Comparison of ENCODE assay signal across 8 cellular contexts in genomic region chr2:60530660-60531276, GRCh38. TPM values are rescaled to one million over a fixed set of nuclear protein-coding genes. Genes with fewer than 3 reads are reported as not detected.
DNase-seq lines count a peak whose midpoint lies in the region; ATAC-seq and TF ChIP-seq lines count a peak whose summit lies in the region.

No MANE protein-coding gene starts in this region.

- H3K36me3 ChIP-seq in GM23248 (ENCODE audit: low read depth): no peaks in the 10 kb centered on the region

- no peak overlapping the region for H3K4me3 Mint-ChIP-seq in activated CD4-positive, alpha-beta memory T cell treated with anti-CD3 and anti-CD28 coated beads, Interleukin-2, amount 10 ng/mL, durations not matched to agents 7 days and 5 days

- no peaks in the 10 kb centered on the region for H3K79me2 ChIP-seq in GM23248 (ENCODE audit: insufficient read depth)

- H3K4me3 ChIP-seq in GM23248: no peak overlapping the region

- CTCF ChIA-PET in activated CD4-positive, alpha-beta memory T cell treated with anti-CD3 and anti-CD28 coated beads, Interleukin-2, amount 10 ng/mL, durations not matched to agents 7 days and 5 days (lab: Charles Lee): interaction anchor here (1.5 kb wide), 1 partner anchor 51 kb away, joined by 4 read pairs; no protein-coding TSS in a partner anchor

- peaks cover 41% of the 10 kb centered on the region for H3K27me3 Mint-ChIP-seq in activated CD4-positive, alpha-beta memory T cell treated with anti-CD3 and anti-CD28 coated beads, Interleukin-2, amount 10 ng/mL, durations not matched to agents 7 days and 5 days

- peaks cover 15% of the 10 kb centered on the region for H3F3A ChIP-seq in GM23248 (ENCODE audit: insufficient read depth)

- no peaks in the 10 kb centered on the region for H3K36me3 Mint-ChIP-seq in activated CD4-positive, alpha-beta memory T cell treated with anti-CD3 and anti-CD28 coated beads, Interleukin-2, amount 10 ng/mL, durations not matched to agents 7 days and 5 days (ENCODE audit: low read depth)

- DNase-seq in SIG-M5 treated with dmso at 0.1 percent for 504 hours (lab: John Stamatoyannopoulos, UW; ENCODE audit: unreplicated experiment) (peak; percentile 14), SIG-M5 (lab: John Stamatoyannopoulos, UW) (no peak), NCI-H82 treated with DMSO at 0.1 percent for 48 hours (lab: John Stamatoyannopoulos, UW; ENCODE audit: unreplicated experiment) (peak; percentile 86), foreskin keratinocyte (peak in 1 of 2 donors; percentile 64), ureter (ENCODE audit: low spot score) (peak; percentile 72), GM23248 (no peak)
- DNase-seq in activated CD4-positive, alpha-beta memory T cell treated with anti-CD3 and anti-CD28 coated beads, Interleukin-2, amount 10 ng/mL, durations not matched to agents 7 days and 5 days: no peak

- no peaks in the 10 kb centered on the region for H3K9me2 ChIP-seq in GM23248 (ENCODE audit: insufficient read depth)

- H3K9ac ChIP-seq in GM23248: no peak overlapping the region

- TF ChIP-seq CTCF in foreskin keratinocyte (conservative IDR thresholded peaks at IDR 0.05): no peak

- H3K27ac ChIP-seq in foreskin keratinocyte (peak overlapping the region; percentile 55), GM23248 (no peak overlapping the region)

- H3K27ac Mint-ChIP-seq in activated CD4-positive, alpha-beta memory T cell treated with anti-CD3 and anti-CD28 coated beads, Interleukin-2, amount 10 ng/mL, durations not matched to agents 7 days and 5 days: no peak overlapping the region

- H3K27me3 ChIP-seq in foreskin keratinocyte (no peaks in the 10 kb centered on the region), GM23248 (replicated peaks; ENCODE audit: insufficient read depth) (no peaks in the 10 kb centered on the region)

- no peaks in the 10 kb centered on the region for H3K9me3 Mint-ChIP-seq in activated CD4-positive, alpha-beta memory T cell treated with anti-CD3 and anti-CD28 coated beads, Interleukin-2, amount 10 ng/mL, durations not matched to agents 7 days and 5 days

- ATAC-seq in HG03565 (IDR thresholded peaks at IDR 0.05; ENCODE audit: unreplicated experiment) (peak; percentile 31), foreskin keratinocyte (peak; percentile 24)

- in situ Hi-C loops in GM23248 (cut with MboI): no loop called here

- H3K4me1 Mint-ChIP-seq in activated CD4-positive, alpha-beta memory T cell treated with anti-CD3 and anti-CD28 coated beads, Interleukin-2, amount 10 ng/mL, durations not matched to agents 7 days and 5 days: no peaks in the 10 kb centered on the region

- H3K4me2 ChIP-seq in GM23248 (ENCODE audit: unreplicated experiment): no peak overlapping the region

- H3K4me1 ChIP-seq in foreskin keratinocyte (peaks cover 66% of the 10 kb centered on the region), GM23248 (ENCODE audit: insufficient read depth) (peaks cover 22% of the 10 kb centered on the region)

- no peaks in the 10 kb centered on the region for H4K20me1 ChIP-seq in GM23248 (ENCODE audit: insufficient read depth)

- H2AFZ ChIP-seq in GM23248: no peak overlapping the region

- no peaks in the 10 kb centered on the region for H3K9me3 ChIP-seq in GM23248 (ENCODE audit: low read depth)

- POLR2A ChIA-PET in activated CD4-positive, alpha-beta memory T cell treated with anti-CD3 and anti-CD28 coated beads, Interleukin-2, amount 10 ng/mL, durations not matched to agents 7 days and 5 days (lab: Charles Lee): no interaction called here

- 80 to 86% methylated on average over 12 of the region's 12 CpGs for WGBS in GM23248 (ENCODE audit: low coverage in 1 of 2, low lambda C conversion rate in 2 of 2, missing lambda C conversion rate in 2 of 2), 2 experiments

RNA-seq across cellular contexts. Expression of gene BCL11A, which starts 22.7 kb away (rescaled TPM):
- 7.1 and 7.2 TPM in 2 replicates for total RNA-seq in foreskin keratinocyte
- polyA plus RNA-seq in foreskin keratinocyte: 5.3 and 6.9 TPM in 2 replicates
- 31.4 TPM for total RNA-seq in ureter
- not detected for total RNA-seq in activated CD4-positive, alpha-beta memory T cell treated with anti-CD3 and anti-CD28 coated beads, Interleukin-2, amount 10 ng/mL, durations not matched to agents 7 days and 5 days
- total RNA-seq in GM23248 (2014; rRNA removed; shearing (Covaris generic)): 1.8 and 3.5 TPM in 2 replicates
- polyA plus RNA-seq in GM23248 (2016; fragmentation: Nextera tagmentation; extraction: Ambion mirVana): 8.9 and 9.6 TPM in 2 replicates

Comparison
In these comparisons a context has a peak if more than half of its experiments do, and no peak if none do; other contexts are left out.
1. DNase-seq: peak in SIG-M5 treated with dmso at 0.1 percent for 504 hours (single experiment), NCI-H82 treated with DMSO at 0.1 percent for 48 hours (single experiment) and ureter (single experiment); none in SIG-M5 (single experiment), activated CD4-positive, alpha-beta memory T cell treated with anti-CD3 and anti-CD28 coated beads, Interleukin-2, amount 10 ng/mL, durations not matched to agents 7 days and 5 days (single experiment) and GM23248 (single experiment).